14 cellular contexts compared by ENCODE assay signal in genomic region chr1:34982820-34983376, GRCh38. TPM values are rescaled to one million over a fixed set of nuclear protein-coding genes. Genes with fewer than 3 reads are reported as not detected.
DNase-seq lines count a peak whose midpoint lies in the region; ATAC-seq and TF ChIP-seq lines count a peak whose summit lies in the region.
"Had no signal": no experiment of that assay in that cellular context is flagged by ENCODE, and none has a peak within 500 bp of the region (broad histone marks: within the 10 kb centered on the region; RNA-seq: fewer than 3 reads in every experiment).

No MANE protein-coding gene starts in this region.

- TF ChIP-seq CTCF in glutamatergic neuron (IDR thresholded peaks at IDR 0.05; ENCODE audit: partially characterized antibody, unreplicated experiment): no peak

- peak overlapping the region in 8 of 11 experiments; percentile 2 to 96 (median 37); a peak in 10 of 22 replicates for H3K9ac ChIP-seq in BLaER1 treated with 17β-estradiol and CSF1 and Interleukin-3, amounts not matched to agents 10 nM and 100 nM

- H3K36me3 Mint-ChIP-seq in glutamatergic neuron (ENCODE audit: unreplicated experiment): no peaks in the 10 kb centered on the region

- H3K27me3 Mint-ChIP-seq in glutamatergic neuron (ENCODE audit: unreplicated experiment): peaks cover 5% of the 10 kb centered on the region

- peaks cover 20% of the 10 kb centered on the region for H3K4me1 Mint-ChIP-seq in glutamatergic neuron (ENCODE audit: low read depth, unreplicated experiment)

- peak overlapping the region in 8 of 11 experiments; percentile 32 to 96 (median 94); a peak in 15 of 22 replicates for H3K27ac ChIP-seq in BLaER1 treated with 17β-estradiol and CSF1 and Interleukin-3, amounts not matched to agents 10 nM and 100 nM

- peak overlapping the region; percentile 64 for H3K4me3 Mint-ChIP-seq in glutamatergic neuron (ENCODE audit: unreplicated experiment)

- peaks cover 5 to 25% (median 15%) of the 10 kb centered on the region in 11 experiments; a peak in 18 of 22 replicates for H3K36me3 ChIP-seq in BLaER1 treated with 17β-estradiol and CSF1 and Interleukin-3, amounts not matched to agents 10 nM and 100 nM

- H3K4me3 ChIP-seq in BLaER1 treated with 17β-estradiol and CSF1 and Interleukin-3, amounts not matched to agents 10 nM and 100 nM: peak overlapping the region in 6 of 10 experiments; percentile 17 to 86 (median 84); a peak in 9 of 20 replicates
- H3K4me3 ChIP-seq: testis had no signal

- peak overlapping the region; percentile 91 to 100 (median 97) for H3K4me2 ChIP-seq in BLaER1 treated with 17β-estradiol and CSF1 and Interleukin-3, amounts not matched to agents 10 nM and 100 nM

- H3K4me1 ChIP-seq in BLaER1 treated with 17β-estradiol and CSF1 and Interleukin-3, amounts not matched to agents 10 nM and 100 nM: peaks cover 50 to 82% (median 69%) of the 10 kb centered on the region in 10 experiments

- peak overlapping the region; percentile 59 for H3K27ac Mint-ChIP-seq in glutamatergic neuron (ENCODE audit: unreplicated experiment)

- no peaks in the 10 kb centered on the region for H3K9me3 ChIP-seq in BLaER1 treated with 17β-estradiol and CSF1 and Interleukin-3, amounts not matched to agents 10 nM and 100 nM (replicated peaks in 1 of 11)
- H3K9me3 ChIP-seq: testis had no signal

- no peak for ATAC-seq in HG03025 (IDR thresholded peaks at IDR 0.05; ENCODE audit: low FRiP score, unreplicated experiment)

- peaks cover 0 to 5% (median 0%) of the 10 kb centered on the region in 11 experiments; a peak in 6 of 22 replicates for H4K20me1 ChIP-seq in BLaER1 treated with 17β-estradiol and CSF1 and Interleukin-3, amounts not matched to agents 10 nM and 100 nM

- peak; percentile 37 for DNase-seq in GF-D8 (lab: John Stamatoyannopoulos, UW)
- DNase-seq in NCI-H69 (lab: John Stamatoyannopoulos, UW): peak; percentile 30
- DNase-seq in glutamatergic neuron: no peak
- DNase-seq in NCI-H2029 treated with DMSO at 0.1 percent for 48 hours (lab: John Stamatoyannopoulos, UW): no peak
- DNase-seq in Kasumi-1 (lab: John Stamatoyannopoulos, UW): no peak
- no peak for DNase-seq in stimulated activated CD8-positive, alpha-beta memory T cell treated with anti-CD3 and anti-CD28 coated beads, Interleukin-4, amount 100 ng/mL, for 48 hours
- DNase-seq: HFFc6, hypothalamus, NCI-H2081, T-helper 9 cell, testis had no signal

- H3K27me3 ChIP-seq in BLaER1 treated with 17β-estradiol and CSF1 and Interleukin-3, amounts not matched to agents 10 nM and 100 nM: no peaks in the 10 kb centered on the region
- H3K27me3 ChIP-seq: testis had no signal

- peaks cover 8% of the 10 kb centered on the region for H3K9me3 Mint-ChIP-seq in glutamatergic neuron (ENCODE audit: unreplicated experiment)
- H3K9me3 Mint-ChIP-seq: HFFc6 had no signal

RNA-seq across cellular contexts. Expression of gene TMEM35B, which starts 2.2 kb away (rescaled TPM):
- total RNA-seq in glutamatergic neuron (ENCODE audit: unreplicated experiment): not detected

RNA-seq across cellular contexts. Expression of gene ZMYM6, which starts 48.8 kb away (rescaled TPM):
- total RNA-seq in glutamatergic neuron (ENCODE audit: unreplicated experiment): 25.1 TPM

RNA-seq across cellular contexts. Expression of gene DLGAP3, which starts 53.4 kb away (rescaled TPM):
- 44.8 TPM for total RNA-seq in glutamatergic neuron (ENCODE audit: unreplicated experiment)
- total RNA-seq: bronchial epithelial cell had no signal

Comparison
In these comparisons a context has a peak if more than half of its experiments do, and no peak if none do; other contexts are left out.
1. DNase-seq: peak in GF-D8 (single experiment) and NCI-H69 (single experiment); none in glutamatergic neuron (single experiment), NCI-H2029 treated with DMSO at 0.1 percent for 48 hours (single experiment), Kasumi-1 (0 of 2) and stimulated activated CD8-positive, alpha-beta memory T cell treated with anti-CD3 and anti-CD28 coated beads, Interleukin-4, amount 100 ng/mL, for 48 hours (single experiment).